Comparison of ENCODE assay signal across 1 cellular context in genomic region chr1:155978973-155979429, GRCh38.
A peak's percentile ranks its signal among the peaks of the same experiment; 100 is the strongest.
TF ChIP-seq lines count a peak whose summit lies in the region.

No MANE protein-coding gene starts in this region.

TF ChIP-seq in HepG2, 621 proteins besides CTCF, POLR2A, EP300 and RAD21:
- TF ChIP-seq ZNF777 (CRISPR knock-in tag; IDR thresholded peaks at IDR 0.05) (0 out of 2 replicates have a peak, but pooled peaks have one; percentile 10), WIZ (CRISPR knock-in tag; IDR thresholded peaks at IDR 0.05) (no peak), ARHGAP35 (CRISPR knock-in tag; IDR thresholded peaks at IDR 0.05; ENCODE audit: borderline replicate concordance) (0 out of 2 replicates have a peak, but pooled peaks have one; percentile 22), ZNF430 (CRISPR knock-in tag; IDR thresholded peaks at IDR 0.05) (0 out of 2 replicates have a peak, but pooled peaks have one; percentile 22), ZNF713 (CRISPR knock-in tag; IDR thresholded peaks at IDR 0.05) (0 out of 2 replicates have a peak, but pooled peaks have one; percentile 0), ELF3 (CRISPR knock-in tag; IDR thresholded peaks at IDR 0.05) (no peak), CCDC6 (CRISPR knock-in tag; IDR thresholded peaks at IDR 0.05) (0 out of 2 replicates have a peak, but pooled peaks have one; percentile 43), RARA (CRISPR knock-in tag; IDR thresholded peaks at IDR 0.05) (peak; percentile 68), KLF12 (CRISPR knock-in tag; IDR thresholded peaks at IDR 0.05; ENCODE audit: borderline replicate concordance) (0 out of 2 replicates have a peak, but pooled peaks have one; percentile 48), NRL (CRISPR knock-in tag; IDR thresholded peaks at IDR 0.05; ENCODE audit: borderline replicate concordance) (no peak), HNF1B (CRISPR knock-in tag; IDR thresholded peaks at IDR 0.05) (peak; percentile 5; the same call in 1 of the 2 replicates), ZNF367 (CRISPR knock-in tag; IDR thresholded peaks at IDR 0.05; ENCODE audit: borderline replicate concordance) (no peak), POLR2G (IDR thresholded peaks at IDR 0.05; ENCODE audit: low read depth, low read length) (no peak), ZNF501 (CRISPR knock-in tag; IDR thresholded peaks at IDR 0.05) (peak; percentile 49; the same call in 1 of the 2 replicates)
